ENCODE assay signal across 8 cellular contexts in the genomic region with DNA sequence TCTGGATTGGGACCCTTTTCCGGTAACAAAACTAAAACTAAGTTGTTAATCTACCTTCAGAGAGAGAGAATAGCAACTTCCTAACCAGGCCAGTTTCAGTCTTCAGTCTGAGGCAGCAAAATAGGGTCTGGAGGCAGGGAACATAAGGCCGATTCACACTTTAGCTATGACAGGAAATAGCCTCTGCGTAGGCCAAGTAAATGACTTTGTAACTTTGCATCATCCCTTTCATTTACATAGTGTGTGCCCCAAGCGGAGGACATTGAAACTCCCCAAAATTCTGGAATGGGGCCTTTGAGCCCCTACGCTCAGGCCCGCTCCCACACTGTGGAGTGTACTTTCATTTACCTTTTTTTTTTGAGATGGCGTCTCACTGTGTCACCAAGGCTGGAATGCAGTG. TPM values are rescaled to one million over a fixed set of nuclear protein-coding genes. Genes with fewer than 3 reads are reported as not detected.
A peak's percentile ranks its signal among the peaks of the same experiment; 100 is the strongest.
DNase-seq lines count a peak whose midpoint lies in the region; ATAC-seq and TF ChIP-seq lines count a peak whose summit lies in the region.

No MANE protein-coding gene starts in this region.

- no peaks in the 10 kb centered on the region for H3K79me2 ChIP-seq in Karpas-422 (ENCODE audit: low read length)

- H3K27ac Mint-ChIP-seq in chondrocyte (ENCODE audit: unreplicated experiment) (peak overlapping the region; percentile 98), mesothelial cell of epicardium (no peak overlapping the region)

- H3K4me1 Mint-ChIP-seq in chondrocyte (ENCODE audit: low read depth) = peaks cover 81% of the 10 kb centered on the region
- peaks cover 26% of the 10 kb centered on the region for H3K4me1 Mint-ChIP-seq in mesothelial cell of epicardium

- peak; percentile 10 for ATAC-seq in GM19438 (IDR thresholded peaks at IDR 0.05; ENCODE audit: low read depth, unreplicated experiment)
- ATAC-seq in GM18868 (IDR thresholded peaks at IDR 0.05; ENCODE audit: unreplicated experiment) = no peak

- H3K36me3 ChIP-seq in BLaER1 treated with 17β-estradiol and CSF1 and Interleukin-3, amounts not matched to agents 10 nM and 100 nM = peaks cover 0 to 25% (median 4%) of the 10 kb centered on the region in 11 experiments; a peak in 10 of 22 replicates
- H3K36me3 ChIP-seq in Karpas-422 (ENCODE audit: insufficient read depth, low read length) = no peaks in the 10 kb centered on the region
- peaks cover 14% of the 10 kb centered on the region for H3K36me3 ChIP-seq in skeletal muscle satellite cell (ENCODE audit: insufficient read depth, low read length)

- H3K4me3 Mint-ChIP-seq in chondrocyte (ENCODE audit: unreplicated experiment) (peak overlapping the region; percentile 21), mesothelial cell of epicardium (no peak overlapping the region)

- H3K9me3 Mint-ChIP-seq in chondrocyte (ENCODE audit: low read depth) = peaks cover 2% of the 10 kb centered on the region
- no peaks in the 10 kb centered on the region for H3K9me3 Mint-ChIP-seq in mesothelial cell of epicardium

- peaks cover 0 to 62% (median 42%) of the 10 kb centered on the region in 11 experiments; a peak in 18 of 22 replicates for H3K27me3 ChIP-seq in BLaER1 treated with 17β-estradiol and CSF1 and Interleukin-3, amounts not matched to agents 10 nM and 100 nM
- H3K27me3 ChIP-seq in Karpas-422 (ENCODE audit: low read length) (no peaks in the 10 kb centered on the region), skeletal muscle satellite cell (ENCODE audit: control insufficient read depth, insufficient read depth, low read length) (no peaks in the 10 kb centered on the region)

- no peaks in the 10 kb centered on the region; a peak in 1 of 22 replicates for H3K9me3 ChIP-seq in BLaER1 treated with 17β-estradiol and CSF1 and Interleukin-3, amounts not matched to agents 10 nM and 100 nM (replicated peaks in 1 of 11)
- no peaks in the 10 kb centered on the region for H3K9me3 ChIP-seq in Karpas-422 (ENCODE audit: low read length)
- no peaks in the 10 kb centered on the region for H3K9me3 ChIP-seq in skeletal muscle satellite cell (replicated peaks; ENCODE audit: low read length)

- TF ChIP-seq CTCF in chondrocyte (IDR thresholded peaks at IDR 0.05) (peak; percentile 19), mesothelial cell of epicardium (IDR thresholded peaks at IDR 0.05; ENCODE audit: unreplicated experiment) (no peak)

- no peaks in the 10 kb centered on the region for H3K9me2 ChIP-seq in Karpas-422 (replicated peaks; ENCODE audit: insufficient read depth, low read length)

- peak overlapping the region in 1 of 10 experiments; percentile 98; a peak in 1 of 20 replicates for H3K4me3 ChIP-seq in BLaER1 treated with 17β-estradiol and CSF1 and Interleukin-3, amounts not matched to agents 10 nM and 100 nM
- no peak overlapping the region for H3K4me3 ChIP-seq in Karpas-422 (ENCODE audit: low read length)
- H3K4me3 ChIP-seq in skeletal muscle satellite cell (ENCODE audit: low read length) = peak overlapping the region; percentile 25

- peaks cover 0 to 29% (median 3%) of the 10 kb centered on the region in 11 experiments; a peak in 7 of 22 replicates for H4K20me1 ChIP-seq in BLaER1 treated with 17β-estradiol and CSF1 and Interleukin-3, amounts not matched to agents 10 nM and 100 nM
- H4K20me1 ChIP-seq in Karpas-422 (ENCODE audit: insufficient read depth, low read depth, low read length) = no peaks in the 10 kb centered on the region

- DNase-seq in Karpas-422 = peak; percentile 67
- no peak for DNase-seq in chondrocyte (ENCODE audit: low spot score)
- no peak for DNase-seq in mesothelial cell of epicardium (ENCODE audit: low spot score in 2 of 2, unreplicated experiment in 2 of 2)
- DNase-seq in NAMALWA (ENCODE audit: low spot score) = no peak

- H2AFZ ChIP-seq in Karpas-422 (ENCODE audit: low read length) = peak overlapping the region; percentile 76; the same call in 1 of the 2 replicates

- peaks cover 50 to 82% (median 77%) of the 10 kb centered on the region in 10 experiments for H3K4me1 ChIP-seq in BLaER1 treated with 17β-estradiol and CSF1 and Interleukin-3, amounts not matched to agents 10 nM and 100 nM
- peaks cover 50% of the 10 kb centered on the region for H3K4me1 ChIP-seq in Karpas-422 (ENCODE audit: low read length)
- peaks cover 69% of the 10 kb centered on the region for H3K4me1 ChIP-seq in skeletal muscle satellite cell (ENCODE audit: control insufficient read depth, insufficient read depth, low read length)

- peak overlapping the region in 7 of 11 experiments; percentile 85 to 97 (median 92); a peak in 13 of 22 replicates for H3K27ac ChIP-seq in BLaER1 treated with 17β-estradiol and CSF1 and Interleukin-3, amounts not matched to agents 10 nM and 100 nM
- H3K27ac ChIP-seq in Karpas-422 (ENCODE audit: low read length) = no peak overlapping the region; the same call in 1 of the 2 replicates

- H3K36me3 Mint-ChIP-seq in chondrocyte (ENCODE audit: low read depth) (peaks cover 3% of the 10 kb centered on the region), mesothelial cell of epicardium (peaks cover 3% of the 10 kb centered on the region)

- peak overlapping the region; percentile 83 to 99 (median 93); a peak in 21 of 22 replicates for H3K4me2 ChIP-seq in BLaER1 treated with 17β-estradiol and CSF1 and Interleukin-3, amounts not matched to agents 10 nM and 100 nM
- H3K4me2 ChIP-seq in Karpas-422 (ENCODE audit: low read depth, low read length, poor library complexity, severe bottlenecking) (peak overlapping the region; percentile 13), skeletal muscle satellite cell (ENCODE audit: low read length) (peak overlapping the region; percentile 48)

- H3K27me3 Mint-ChIP-seq in chondrocyte (ENCODE audit: low read depth) (no peaks in the 10 kb centered on the region), mesothelial cell of epicardium (ENCODE audit: low read depth) (peaks cover 18% of the 10 kb centered on the region)

- peak overlapping the region in 3 of 11 experiments; percentile 91 to 95 (median 93); a peak in 4 of 22 replicates for H3K9ac ChIP-seq in BLaER1 treated with 17β-estradiol and CSF1 and Interleukin-3, amounts not matched to agents 10 nM and 100 nM
- H3K9ac ChIP-seq in Karpas-422 (ENCODE audit: low read length) (peak overlapping the region; percentile 33; the same call in 1 of the 2 replicates), skeletal muscle satellite cell (ENCODE audit: low read depth, low read length) (peak overlapping the region; percentile 61)

RNA-seq across cellular contexts. Expression of gene UPP1, which starts 1.7 kb away (rescaled TPM):
- 2.0 and 14.5 TPM in 2 replicates for total RNA-seq in Karpas-422 (2014; rRNA removed; shearing (Covaris generic); ENCODE audit: low replicate concordance)
- total RNA-seq in chondrocyte = 25.7 to 51.1 TPM (median 48.5 TPM) in 3 replicates
- total RNA-seq in skeletal muscle satellite cell (2012; rRNA removed) = 30.4 and 31.7 TPM in 2 replicates
- total RNA-seq in mesothelial cell of epicardium = 4.3 to 5.0 TPM (median 4.4 TPM) in 3 replicates

RNA-seq across cellular contexts. Expression of gene C7orf57, which starts 52.0 kb away (rescaled TPM):
- not detected in 2 replicates for total RNA-seq in Karpas-422 (2014; rRNA removed; shearing (Covaris generic); ENCODE audit: low replicate concordance)
- not detected in 3 replicates for total RNA-seq in chondrocyte
- total RNA-seq in skeletal muscle satellite cell (2012; rRNA removed) = not detected in 2 replicates
- not detected in 3 replicates for total RNA-seq in mesothelial cell of epicardium

RNA-seq across cellular contexts. Expression of gene SUN3, which starts 58.4 kb away (rescaled TPM):
- total RNA-seq in Karpas-422 (2014; rRNA removed; shearing (Covaris generic); ENCODE audit: low replicate concordance) = not detected in 2 replicates
- not detected in 3 replicates for total RNA-seq in chondrocyte
- total RNA-seq in skeletal muscle satellite cell (2012; rRNA removed) = not detected in 2 replicates
- total RNA-seq in mesothelial cell of epicardium = not detected in 3 replicates

Comparison
In these comparisons a context has a peak if more than half of its experiments do, and no peak if none do; other contexts are left out.
1. H3K4me2 ChIP-seq: peak in every context shown above with its lines; median percentile 93 in BLaER1 treated with 17β-estradiol and CSF1 and Interleukin-3, amounts not matched to agents 10 nM and 100 nM; 48 in skeletal muscle satellite cell; 13 in Karpas-422.